21 cellular contexts compared by ENCODE assay signal in genomic region chr10:14192746-14193145, GRCh38.
"Had no signal": no experiment of that assay in that cellular context is flagged by ENCODE, and none has a peak within 500 bp of the region (broad histone marks: within the 10 kb centered on the region; RNA-seq: fewer than 3 reads in every experiment).

No MANE protein-coding gene starts in this region.

- H3K36me3 ChIP-seq: SJSA1 had no signal

- H3K4me2 ChIP-seq: KMS-11 had no signal

- ATAC-seq: K562 had no signal

- H3K9ac ChIP-seq: KMS-11 had no signal

- H3K27ac ChIP-seq: KMS-11, SJSA1, SK-N-MC had no signal

- DNase-seq: Kasumi-1, MM.1S, MV-4-11, NCI-H1048, NCI-H1105, NCI-H1436 treated with DMSO at 0.1 percent for 48 hours, NCI-H187, NCI-H2029, NCI-H2171 treated with DMSO at 0.1 percent for 48 hours, NCI-H345, NCI-H446 treated with DMSO at 0.1 percent for 48 hours, NCI-H510A treated with DMSO at 0.1 percent for 48 hours, NCI-H526, NCI-H82, Right ventricle myocardium superior, RPMI8226, SIG-M5 had no signal

- H3K9me3 ChIP-seq: SJSA1 had no signal

- H3K4me3 ChIP-seq: K562, SJSA1, SK-N-MC had no signal
